Comparison of ENCODE assay signal across 1 cellular context in the genomic region with DNA sequence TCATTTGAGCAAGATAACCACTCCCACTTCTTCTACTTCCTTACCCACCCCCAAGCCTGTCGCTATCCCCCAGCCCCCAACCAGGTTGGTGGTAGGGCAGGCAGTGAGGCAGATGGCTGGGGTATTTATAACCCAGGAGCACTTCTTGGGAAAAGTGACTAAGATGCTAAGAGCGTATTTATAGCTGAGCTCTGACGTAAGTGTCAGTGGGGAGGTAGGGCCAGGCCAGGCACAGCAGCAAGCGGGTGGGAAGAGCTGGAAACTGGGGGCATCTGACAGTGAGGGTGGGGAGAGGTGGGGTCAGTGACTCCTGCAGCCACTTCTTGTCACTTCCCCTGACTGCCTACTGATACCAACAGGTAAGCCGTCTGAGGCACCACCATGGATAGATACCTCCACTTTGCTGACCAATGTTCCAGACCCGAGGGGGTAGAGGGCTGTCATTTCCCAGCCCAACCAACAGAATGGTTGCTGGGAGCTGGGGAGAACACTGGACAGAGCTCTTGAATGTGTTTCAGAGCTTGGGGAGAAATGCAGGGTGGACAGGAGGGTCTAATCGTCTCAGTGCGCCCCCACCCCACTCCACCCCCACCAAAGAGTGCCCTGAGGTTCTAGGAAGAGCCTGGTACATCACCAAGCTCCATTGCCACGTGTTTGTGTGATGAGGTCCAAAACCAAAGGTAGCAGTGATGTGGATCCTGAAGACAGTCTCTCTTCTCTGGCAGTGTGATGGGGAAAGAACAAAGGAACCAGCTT.
TF ChIP-seq lines count a peak whose summit lies in the region.

No MANE protein-coding gene starts in this region.

TF ChIP-seq in HEK293, 187 proteins besides CTCF, POLR2A, EP300 and RAD21 (continued from another document):
- TF ChIP-seq, protein P1, sequence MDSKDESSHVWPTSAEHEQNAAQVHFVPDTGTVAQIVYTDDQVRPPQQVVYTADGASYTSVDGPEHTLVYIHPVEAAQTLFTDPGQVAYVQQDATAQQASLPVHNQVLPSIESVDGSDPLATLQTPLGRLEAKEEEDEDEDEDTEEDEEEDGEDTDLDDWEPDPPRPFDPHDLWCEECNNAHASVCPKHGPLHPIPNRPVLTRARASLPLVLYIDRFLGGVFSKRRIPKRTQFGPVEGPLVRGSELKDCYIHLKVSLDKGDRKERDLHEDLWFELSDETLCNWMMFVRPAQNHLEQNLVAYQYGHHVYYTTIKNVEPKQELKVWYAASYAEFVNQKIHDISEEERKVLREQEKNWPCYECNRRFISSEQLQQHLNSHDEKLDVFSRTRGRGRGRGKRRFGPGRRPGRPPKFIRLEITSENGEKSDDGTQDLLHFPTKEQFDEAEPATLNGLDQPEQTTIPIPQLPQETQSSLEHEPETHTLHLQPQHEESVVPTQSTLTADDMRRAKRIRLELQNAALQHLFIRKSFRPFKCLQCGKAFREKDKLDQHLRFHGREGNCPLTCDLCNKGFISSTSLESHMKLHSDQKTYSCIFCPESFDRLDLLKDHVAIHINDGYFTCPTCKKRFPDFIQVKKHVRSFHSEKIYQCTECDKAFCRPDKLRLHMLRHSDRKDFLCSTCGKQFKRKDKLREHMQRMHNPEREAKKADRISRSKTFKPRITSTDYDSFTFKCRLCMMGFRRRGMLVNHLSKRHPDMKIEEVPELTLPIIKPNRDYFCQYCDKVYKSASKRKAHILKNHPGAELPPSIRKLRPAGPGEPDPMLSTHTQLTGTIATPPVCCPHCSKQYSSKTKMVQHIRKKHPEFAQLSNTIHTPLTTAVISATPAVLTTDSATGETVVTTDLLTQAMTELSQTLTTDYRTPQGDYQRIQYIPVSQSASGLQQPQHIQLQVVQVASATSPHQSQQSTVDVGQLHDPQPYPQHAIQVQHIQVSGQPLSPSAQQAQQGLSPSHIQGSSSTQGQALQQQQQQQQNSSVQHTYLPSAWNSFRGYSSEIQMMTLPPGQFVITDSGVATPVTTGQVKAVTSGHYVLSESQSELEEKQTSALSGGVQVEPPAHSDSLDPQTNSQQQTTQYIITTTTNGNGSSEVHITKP (tag by site-specific recombination; IDR thresholded peaks at IDR 0.05), result peak; percentile 74
- TF ChIP-seq ZNF629 (tag by site-specific recombination; IDR thresholded peaks at IDR 0.05), result peak; percentile 84
- TF ChIP-seq KLF9 (tag by site-specific recombination; IDR thresholded peaks at IDR 0.05; ENCODE audit: low read depth), result peak; percentile 20; the same call in 1 of the 2 replicates
- TF ChIP-seq ZNF600 (tag by site-specific recombination; IDR thresholded peaks at IDR 0.05), result peak; percentile 97
- no peak; the same call in 1 of the 2 replicates for TF ChIP-seq SP7 (tag by site-specific recombination; IDR thresholded peaks at IDR 0.05)
- TF ChIP-seq ZNF529 (tag by site-specific recombination; IDR thresholded peaks at IDR 0.05; ENCODE audit: insufficient replicate concordance), result no peak
- peak; percentile 90 for TF ChIP-seq ZNF341 (tag by site-specific recombination; IDR thresholded peaks at IDR 0.05; ENCODE audit: low read depth)
- peak; percentile 22; the same call in 1 of the 2 replicates for TF ChIP-seq SP2 (tag by site-specific recombination; IDR thresholded peaks at IDR 0.05)
- peak; percentile 61 for TF ChIP-seq ZIC2 (tag by site-specific recombination; IDR thresholded peaks at IDR 0.05)
- peak; percentile 90 for TF ChIP-seq GLIS2 (tag by site-specific recombination; IDR thresholded peaks at IDR 0.05)
- TF ChIP-seq ZNF155 (tag by site-specific recombination; IDR thresholded peaks at IDR 0.05), result no peak
- peak; percentile 67; the same call in 1 of the 2 replicates for TF ChIP-seq ZBTB21 (tag by site-specific recombination; IDR thresholded peaks at IDR 0.05)
- TF ChIP-seq, protein P2, sequence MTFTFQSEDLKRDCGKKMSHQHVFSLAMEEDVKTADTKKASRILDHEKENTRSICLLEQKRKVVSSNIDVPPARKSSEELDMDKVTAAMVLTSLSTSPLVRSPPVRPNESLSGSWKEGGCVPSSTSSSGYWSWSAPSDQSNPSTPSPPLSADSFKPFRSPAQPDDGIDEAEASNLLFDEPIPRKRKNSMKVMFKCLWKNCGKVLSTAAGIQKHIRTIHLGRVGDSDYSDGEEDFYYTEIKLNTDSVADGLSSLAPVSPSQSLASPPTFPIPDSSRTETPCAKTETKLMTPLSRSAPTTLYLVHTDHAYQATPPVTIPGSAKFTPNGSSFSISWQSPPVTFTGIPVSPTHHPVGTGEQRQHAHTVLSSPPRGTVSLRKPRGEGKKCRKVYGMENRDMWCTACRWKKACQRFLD (tag by site-specific recombination; IDR thresholded peaks at IDR 0.05), result no peak
- TF ChIP-seq BCL11A (tag by site-specific recombination; IDR thresholded peaks at IDR 0.05; ENCODE audit: low read depth), result no peak
- no peak for TF ChIP-seq ZNF24 (tag by site-specific recombination; IDR thresholded peaks at IDR 0.05)
- TF ChIP-seq ZNF76 (tag by site-specific recombination; IDR thresholded peaks at IDR 0.05; ENCODE audit: borderline replicate concordance, low read depth), result no peak
- TF ChIP-seq ZNF248 (tag by site-specific recombination; IDR thresholded peaks at IDR 0.05), result no peak
- TF ChIP-seq IKZF3 (tag by site-specific recombination; IDR thresholded peaks at IDR 0.05), result peak; percentile 52; the same call in 1 of the 2 replicates
- TF ChIP-seq, protein P3, sequence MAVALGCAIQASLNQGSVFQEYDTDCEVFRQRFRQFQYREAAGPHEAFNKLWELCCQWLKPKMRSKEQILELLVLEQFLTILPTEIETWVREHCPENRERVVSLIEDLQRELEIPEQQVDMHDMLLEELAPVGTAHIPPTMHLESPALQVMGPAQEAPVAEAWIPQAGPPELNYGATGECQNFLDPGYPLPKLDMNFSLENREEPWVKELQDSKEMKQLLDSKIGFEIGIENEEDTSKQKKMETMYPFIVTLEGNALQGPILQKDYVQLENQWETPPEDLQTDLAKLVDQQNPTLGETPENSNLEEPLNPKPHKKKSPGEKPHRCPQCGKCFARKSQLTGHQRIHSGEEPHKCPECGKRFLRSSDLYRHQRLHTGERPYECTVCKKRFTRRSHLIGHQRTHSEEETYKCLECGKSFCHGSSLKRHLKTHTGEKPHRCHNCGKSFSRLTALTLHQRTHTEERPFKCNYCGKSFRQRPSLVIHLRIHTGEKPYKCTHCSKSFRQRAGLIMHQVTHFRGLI (tag by site-specific recombination; IDR thresholded peaks at IDR 0.05), result peak; percentile 90
- no peak for TF ChIP-seq ZNF132 (tag by site-specific recombination; IDR thresholded peaks at IDR 0.05; ENCODE audit: borderline replicate concordance)
- no peak for TF ChIP-seq ZNF626 (tag by site-specific recombination; IDR thresholded peaks at IDR 0.05)
- peak; percentile 55 for TF ChIP-seq GLIS1 (tag by site-specific recombination; IDR thresholded peaks at IDR 0.05)
- TF ChIP-seq ZNF335 (tag by site-specific recombination; conservative IDR thresholded peaks at IDR 0.05), result peak; percentile 47; the same call in 1 of the 2 replicates
- TF ChIP-seq, protein P4, sequence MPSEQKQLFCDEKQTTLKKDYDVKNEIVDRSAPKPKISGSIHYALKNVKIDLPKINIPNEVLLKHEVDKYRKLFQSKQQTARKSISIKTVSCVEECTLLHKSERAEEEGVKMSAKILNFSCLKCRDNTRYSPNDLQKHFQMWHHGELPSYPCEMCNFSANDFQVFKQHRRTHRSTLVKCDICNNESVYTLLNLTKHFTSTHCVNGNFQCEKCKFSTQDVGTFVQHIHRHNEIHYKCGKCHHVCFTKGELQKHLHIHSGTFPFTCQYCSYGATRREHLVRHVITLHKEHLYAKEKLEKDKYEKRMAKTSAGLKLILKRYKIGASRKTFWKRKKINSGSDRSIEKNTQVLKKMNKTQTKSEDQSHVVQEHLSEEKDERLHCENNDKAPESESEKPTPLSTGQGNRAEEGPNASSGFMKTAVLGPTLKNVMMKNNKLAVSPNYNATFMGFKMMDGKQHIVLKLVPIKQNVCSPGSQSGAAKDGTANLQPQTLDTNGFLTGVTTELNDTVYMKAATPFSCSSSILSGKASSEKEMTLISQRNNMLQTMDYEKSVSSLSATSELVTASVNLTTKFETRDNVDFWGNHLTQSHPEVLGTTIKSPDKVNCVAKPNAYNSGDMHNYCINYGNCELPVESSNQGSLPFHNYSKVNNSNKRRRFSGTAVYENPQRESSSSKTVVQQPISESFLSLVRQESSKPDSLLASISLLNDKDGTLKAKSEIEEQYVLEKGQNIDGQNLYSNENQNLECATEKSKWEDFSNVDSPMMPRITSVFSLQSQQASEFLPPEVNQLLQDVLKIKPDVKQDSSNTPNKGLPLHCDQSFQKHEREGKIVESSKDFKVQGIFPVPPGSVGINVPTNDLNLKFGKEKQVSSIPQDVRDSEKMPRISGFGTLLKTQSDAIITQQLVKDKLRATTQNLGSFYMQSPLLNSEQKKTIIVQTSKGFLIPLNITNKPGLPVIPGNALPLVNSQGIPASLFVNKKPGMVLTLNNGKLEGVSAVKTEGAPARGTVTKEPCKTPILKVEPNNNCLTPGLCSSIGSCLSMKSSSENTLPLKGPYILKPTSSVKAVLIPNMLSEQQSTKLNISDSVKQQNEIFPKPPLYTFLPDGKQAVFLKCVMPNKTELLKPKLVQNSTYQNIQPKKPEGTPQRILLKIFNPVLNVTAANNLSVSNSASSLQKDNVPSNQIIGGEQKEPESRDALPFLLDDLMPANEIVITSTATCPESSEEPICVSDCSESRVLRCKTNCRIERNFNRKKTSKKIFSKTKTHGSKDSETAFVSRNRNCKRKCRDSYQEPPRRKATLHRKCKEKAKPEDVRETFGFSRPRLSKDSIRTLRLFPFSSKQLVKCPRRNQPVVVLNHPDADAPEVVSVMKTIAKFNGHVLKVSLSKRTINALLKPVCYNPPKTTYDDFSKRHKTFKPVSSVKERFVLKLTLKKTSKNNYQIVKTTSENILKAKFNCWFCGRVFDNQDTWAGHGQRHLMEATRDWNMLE (tag by site-specific recombination; conservative IDR thresholded peaks at IDR 0.05; ENCODE audit: low read depth), result no peak
- peak; percentile 53; the same call in 1 of the 2 replicates for TF ChIP-seq ZFHX2 (tag by site-specific recombination; conservative IDR thresholded peaks at IDR 0.05)
- TF ChIP-seq ZNF596 (tag by site-specific recombination; IDR thresholded peaks at IDR 0.05), result no peak
- no peak for TF ChIP-seq OVOL3 (tag by site-specific recombination; IDR thresholded peaks at IDR 0.05)
